In genomic region chr9:83956288-83957028, GRCh38 we compare ENCODE assay signal across 8 cellular contexts. TPM values are rescaled to one million over a fixed set of nuclear protein-coding genes. Genes with fewer than 3 reads are reported as not detected.
DNase-seq lines count a peak whose midpoint lies in the region; ATAC-seq and TF ChIP-seq lines count a peak whose summit lies in the region.

No MANE protein-coding gene starts in this region.

- ATAC-seq in GM21576 (IDR thresholded peaks at IDR 0.05; ENCODE audit: unreplicated experiment), result peak; percentile 75
- peak; percentile 90 for ATAC-seq in body of pancreas

- H3K36me3 ChIP-seq in Karpas-422 (ENCODE audit: insufficient read depth, low read length), result peaks cover 4% of the 10 kb centered on the region; the same call in 1 of the 2 replicates
- H3K36me3 ChIP-seq in body of pancreas (replicated peaks in 1 of 2; ENCODE audit: insufficient read depth in 1 of 2, low read depth in 2 of 2), result no peaks in the 10 kb centered on the region
- H3K36me3 ChIP-seq in spleen, result peaks cover 0 to 33% (median 3%) of the 10 kb centered on the region in 6 donors

- H3K27me3 ChIP-seq in Karpas-422 (ENCODE audit: low read length), result no peaks in the 10 kb centered on the region
- H3K27me3 ChIP-seq in body of pancreas, result no peaks in the 10 kb centered on the region
- no peaks in the 10 kb centered on the region for H3K27me3 ChIP-seq in spleen (replicated peaks in 1 of 7)

- no peaks in the 10 kb centered on the region for H3K9me3 ChIP-seq in Karpas-422 (ENCODE audit: low read length)
- H3K9me3 ChIP-seq in body of pancreas, result no peaks in the 10 kb centered on the region
- H3K9me3 ChIP-seq in spleen, result no peaks in the 10 kb centered on the region

- H3K27ac Mint-ChIP-seq in immature natural killer cell, result peak overlapping the region; percentile 82 to 94 (median 92)

- H3K27ac ChIP-seq in Karpas-422 (ENCODE audit: low read length), result peak overlapping the region; percentile 51; the same call in 1 of the 2 replicates
- H3K27ac ChIP-seq in body of pancreas, result peak overlapping the region; percentile 76 to 87 (median 85)
- peak overlapping the region; percentile 84 to 95 (median 89) for H3K27ac ChIP-seq in spleen

- peak overlapping the region; percentile 90 for H3K4me3 ChIP-seq in Karpas-422 (ENCODE audit: low read length)
- H3K4me3 ChIP-seq in body of pancreas, result peak overlapping the region; percentile 47 to 94
- peak overlapping the region; percentile 50 to 82 (median 66) for H3K4me3 ChIP-seq in spleen

- H3K4me1 ChIP-seq in Karpas-422 (ENCODE audit: low read length) (peaks cover 18% of the 10 kb centered on the region), body of pancreas (peaks cover 18% of the 10 kb centered on the region), spleen (peaks cover 5 to 30% (median 16%) of the 10 kb centered on the region in 6 donors)

- peak overlapping the region; percentile 66 for H2AFZ ChIP-seq in Karpas-422 (ENCODE audit: low read length)

- H3K9me2 ChIP-seq in Karpas-422 (replicated peaks; ENCODE audit: insufficient read depth, low read length), result no peaks in the 10 kb centered on the region

- intact Hi-C loops in body of pancreas (cut with DNase I) (no loop called here), spleen (cut with DNase I; ENCODE audit: low total_unique reads) (no loop called here)

- peak overlapping the region; percentile 84 for H3K4me2 ChIP-seq in Karpas-422 (ENCODE audit: low read depth, low read length, poor library complexity, severe bottlenecking)

- TF ChIP-seq POLR2A in body of pancreas (IDR thresholded peaks at IDR 0.05) (peak; percentile 20 to 76 (median 67)), spleen (IDR thresholded peaks at IDR 0.05) (no peak)

- no peak for TF ChIP-seq CTCF in body of pancreas (IDR thresholded peaks at IDR 0.05)
- TF ChIP-seq CTCF in spleen (IDR thresholded peaks at IDR 0.05 in 8 of 11, conservative IDR thresholded peaks at IDR 0.05 in 3 of 11), result no peak

- H4K20me1 ChIP-seq in Karpas-422 (ENCODE audit: insufficient read depth, low read depth, low read length), result no peaks in the 10 kb centered on the region

- no peaks in the 10 kb centered on the region for H3K36me3 Mint-ChIP-seq in immature natural killer cell

- H3K4me3 Mint-ChIP-seq in immature natural killer cell, result peak overlapping the region; percentile 97 to 99 (median 98)

- DNase-seq in ELF-1 (ENCODE audit: low read depth, low spot score) (peak; percentile 84), Karpas-422 (peak; percentile 92), T-helper 22 cell (ENCODE audit: low read depth) (peak; percentile 47), body of pancreas (peak; percentile 75 to 85 (median 80)), immature natural killer cell (peak; percentile 54 to 62 (median 62)), spleen (peak; percentile 93), NCI-H446 treated with DMSO at 0.1 percent for 48 hours (lab: John Stamatoyannopoulos, UW) (no peak)

- H3K27me3 Mint-ChIP-seq in immature natural killer cell (ENCODE audit: low read depth in 3 of 3), result peaks cover 0 to 5% (median 3%) of the 10 kb centered on the region in 3 donors

- H3K9me3 Mint-ChIP-seq in immature natural killer cell, result no peaks in the 10 kb centered on the region

- peaks cover 13% of the 10 kb centered on the region for H3K79me2 ChIP-seq in Karpas-422 (ENCODE audit: low read length)

- peaks cover 23% of the 10 kb centered on the region in 2 donors for H3K4me1 Mint-ChIP-seq in immature natural killer cell

- 1% methylated on average over 15 to 61 of the region's 61 CpGs for WGBS in body of pancreas, 2 donors
- 1 to 8% (median 2%) methylated on average over 45 to 61 of the region's 61 CpGs for WGBS in spleen, 5 donors

- H3K9ac ChIP-seq in Karpas-422 (ENCODE audit: low read length), result peak overlapping the region; percentile 93

RNA-seq across cellular contexts. Expression of gene HNRNPK, which starts 23.6 kb away (rescaled TPM):
- total RNA-seq in Karpas-422 (2014; rRNA removed; shearing (Covaris generic); ENCODE audit: low replicate concordance), result 513 and 558 TPM in 2 replicates
- 100 to 1,000 TPM; 132 to 223 TPM for total RNA-seq in body of pancreas
- polyA plus RNA-seq in immature natural killer cell, result 1,000 to 10,000 TPM in 1 of 3 donors, 100 to 1,000 TPM in 2; 752 to 1,158 (median 931) TPM
- 100 to 1,000 TPM; 464 to 543 (median 486) TPM for total RNA-seq in spleen
- 100 to 1,000 TPM; 245 to 313 (median 308) TPM for polyA plus RNA-seq in spleen

RNA-seq across cellular contexts. Expression of gene RMI1, which starts 24.1 kb away (rescaled TPM):
- 5.3 and 14.9 TPM in 2 replicates for total RNA-seq in Karpas-422 (2014; rRNA removed; shearing (Covaris generic); ENCODE audit: low replicate concordance)
- 1 to 10 TPM; 3.9 to 4.3 TPM for total RNA-seq in body of pancreas
- 1 to 10 TPM; 4.5 to 7.4 (median 4.9) TPM for polyA plus RNA-seq in immature natural killer cell
- 10 to 100 TPM; 10.8 to 19.5 (median 14.5) TPM for total RNA-seq in spleen
- 1 to 10 TPM; 4.2 to 6.9 (median 5.1) TPM for polyA plus RNA-seq in spleen

RNA-seq across cellular contexts. Expression of gene KIF27, which starts 35.2 kb away (rescaled TPM):
- total RNA-seq in Karpas-422 (2014; rRNA removed; shearing (Covaris generic); ENCODE audit: low replicate concordance), result 6.5 and 7.6 TPM in 2 replicates
- total RNA-seq in body of pancreas (1 to 10 TPM; 6.0 to 6.6 TPM), spleen (10 to 100 TPM in 1 of 7 donors, 1 to 10 TPM in 6; 5.1 to 11.3 (median 7.7) TPM)
- polyA plus RNA-seq in immature natural killer cell (1 to 10 TPM; 1.5 to 1.8 (median 1.8) TPM), spleen (1 to 10 TPM in 1 of 3 donors, under 1 TPM in 2; 0.83 to 1.2 (median 0.83) TPM)

Comparison
In these comparisons a context has a peak if more than half of its experiments do, and no peak if none do; other contexts are left out.
1. POLR2A ChIP-seq: peak in body of pancreas (3 of 3); none in spleen (0 of 3).
2. Peak in every context shown above with its lines, with median percentiles within 50 percentile points of each other: H3K27ac ChIP-seq and H3K4me3 ChIP-seq.